ENCODE assay signal across 1 cellular context in the genomic region with DNA sequence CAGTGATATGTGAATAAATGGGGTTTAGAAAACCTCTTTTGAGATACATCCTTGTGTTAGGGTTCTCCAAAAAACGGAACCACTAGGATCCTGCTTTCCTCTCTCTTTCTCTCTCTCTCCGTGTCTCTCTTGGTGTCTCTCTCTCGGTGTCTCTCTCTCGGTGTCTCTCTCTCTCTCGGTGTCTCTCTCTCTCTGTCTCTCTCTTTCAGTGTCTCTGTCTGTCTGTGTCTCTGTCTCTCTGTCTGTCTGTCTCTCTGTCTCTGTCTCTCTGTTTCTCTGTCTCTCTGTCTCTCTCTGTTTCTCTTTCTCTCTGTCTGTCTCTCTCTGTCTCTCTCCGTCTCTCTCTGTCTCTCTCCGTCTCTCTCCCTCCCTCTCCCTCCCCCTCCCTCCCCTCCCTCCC.
TF ChIP-seq lines count a peak whose summit lies in the region.

No MANE protein-coding gene starts in this region.

TF ChIP-seq in HEK293, 187 proteins besides CTCF, POLR2A, EP300 and RAD21:
- TF ChIP-seq, protein P1, sequence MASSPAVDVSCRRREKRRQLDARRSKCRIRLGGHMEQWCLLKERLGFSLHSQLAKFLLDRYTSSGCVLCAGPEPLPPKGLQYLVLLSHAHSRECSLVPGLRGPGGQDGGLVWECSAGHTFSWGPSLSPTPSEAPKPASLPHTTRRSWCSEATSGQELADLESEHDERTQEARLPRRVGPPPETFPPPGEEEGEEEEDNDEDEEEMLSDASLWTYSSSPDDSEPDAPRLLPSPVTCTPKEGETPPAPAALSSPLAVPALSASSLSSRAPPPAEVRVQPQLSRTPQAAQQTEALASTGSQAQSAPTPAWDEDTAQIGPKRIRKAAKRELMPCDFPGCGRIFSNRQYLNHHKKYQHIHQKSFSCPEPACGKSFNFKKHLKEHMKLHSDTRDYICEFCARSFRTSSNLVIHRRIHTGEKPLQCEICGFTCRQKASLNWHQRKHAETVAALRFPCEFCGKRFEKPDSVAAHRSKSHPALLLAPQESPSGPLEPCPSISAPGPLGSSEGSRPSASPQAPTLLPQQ (tag by site-specific recombination; IDR thresholded peaks at IDR 0.05), result no peak
- peak; percentile 90 for TF ChIP-seq ZNF596 (tag by site-specific recombination; IDR thresholded peaks at IDR 0.05)
